ENCODE assay signal across 23 cellular contexts in genomic region chr22:29664731-29665130, GRCh38. TPM values are rescaled to one million over a fixed set of nuclear protein-coding genes. Genes with fewer than 3 reads are reported as not detected.
A peak's percentile ranks its signal among the peaks of the same experiment; 100 is the strongest.
DNase-seq lines count a peak whose midpoint lies in the region; ATAC-seq and TF ChIP-seq lines count a peak whose summit lies in the region.
"Had no signal": no experiment of that assay in that cellular context is flagged by ENCODE, and none has a peak within 500 bp of the region (broad histone marks: within the 10 kb centered on the region; RNA-seq: fewer than 3 reads in every experiment).

No MANE protein-coding gene starts in this region.

- no peaks in the 10 kb centered on the region for H3F3A ChIP-seq in smooth muscle cell (ENCODE audit: low read depth)

- H4K20me1 ChIP-seq in smooth muscle cell (ENCODE audit: low read depth) (peaks cover 6% of the 10 kb centered on the region), Karpas-422 (ENCODE audit: insufficient read depth, low read depth, low read length) (no peaks in the 10 kb centered on the region)

- H3K27ac Mint-ChIP-seq in activated T-helper 17 cell treated with anti-CD3 and anti-CD28 coated beads, Interleukin-2, amount 50 U/mL, for 72 hours = peak overlapping the region; percentile 10

- H3K27me3 ChIP-seq in smooth muscle cell (ENCODE audit: low read depth) (no peaks in the 10 kb centered on the region), Karpas-422 (ENCODE audit: low read length) (no peaks in the 10 kb centered on the region)
- H3K27me3 ChIP-seq: Peyer's patch had no signal

- TF ChIP-seq CTCF in choroid plexus epithelial cell (conservative IDR thresholded peaks at IDR 0.05; ENCODE audit: low read depth, low read length) (no peak), smooth muscle cell (IDR thresholded peaks at IDR 0.05; ENCODE audit: borderline replicate concordance, insufficient read depth, poor library complexity, severe bottlenecking) (no peak)

- no peak overlapping the region for H2AFZ ChIP-seq in smooth muscle cell (ENCODE audit: low read depth)
- no peak overlapping the region for H2AFZ ChIP-seq in Karpas-422 (ENCODE audit: low read length)
- H2AFZ ChIP-seq: GM23248 had no signal

- H3K79me2 ChIP-seq in smooth muscle cell (ENCODE audit: low read depth) (no peaks in the 10 kb centered on the region), Karpas-422 (ENCODE audit: low read length) (no peaks in the 10 kb centered on the region; the same call in 1 of the 2 replicates)

- H3K4me1 ChIP-seq in smooth muscle cell (ENCODE audit: low read depth) (peaks cover 3% of the 10 kb centered on the region), Karpas-422 (ENCODE audit: low read length) (no peaks in the 10 kb centered on the region)
- H3K4me1 ChIP-seq: HAP-1, Peyer's patch had no signal

- no peak overlapping the region for H3K4me3 ChIP-seq in choroid plexus epithelial cell (ENCODE audit: low read depth, low read length)
- no peak overlapping the region for H3K4me3 ChIP-seq in smooth muscle cell
- H3K4me3 ChIP-seq in Karpas-422 (ENCODE audit: low read length) = no peak overlapping the region
- H3K4me3 ChIP-seq: GM23248, HAP-1, Peyer's patch had no signal

- H3K4me3 Mint-ChIP-seq in activated T-helper 17 cell treated with anti-CD3 and anti-CD28 coated beads, Interleukin-2, amount 50 U/mL, for 72 hours = no peak overlapping the region
- H3K4me3 Mint-ChIP-seq: IgD-negative memory B cell had no signal

- no peaks in the 10 kb centered on the region for H3K9me3 ChIP-seq in smooth muscle cell (replicated peaks; ENCODE audit: low read depth)
- H3K9me3 ChIP-seq in Karpas-422 (ENCODE audit: low read length) = no peaks in the 10 kb centered on the region
- H3K9me3 ChIP-seq: HAP-1, Peyer's patch had no signal

- DNase-seq in choroid plexus epithelial cell (ENCODE audit: low read depth) = peak; percentile 16
- DNase-seq in kidney glomerular epithelial cell (lab: John Stamatoyannopoulos, UW) = peak; percentile 69
- DNase-seq in smooth muscle cell (lab: John Stamatoyannopoulos, UW; ENCODE audit: unreplicated experiment) = no peak
- DNase-seq in NCI-H774 (lab: John Stamatoyannopoulos, UW) = no peak
- DNase-seq in GDM1 (lab: John Stamatoyannopoulos, UW) = no peak
- no peak for DNase-seq in Karpas-422
- DNase-seq: AML-193, DMS79 treated with DMSO at 0.1 percent for 48 hours, Kasumi-1, MM.1S, NCI-H1092 treated with DMSO at 0.1 percent for 48 hours, NCI-H146, NCI-H2029 treated with DMSO at 0.1 percent for 48 hours, NCI-H2171 treated with DMSO at 0.1 percent for 48 hours, NCI-H446, NCI-H526 treated with DMSO at 0.1 percent for 48 hours had no signal

- 65% methylated on average over 5 of the region's 5 CpGs for WGBS in smooth muscle cell (ENCODE audit: low lambda C conversion rate)

- H3K9ac ChIP-seq in smooth muscle cell (ENCODE audit: low read depth) = no peak overlapping the region
- H3K9ac ChIP-seq in Karpas-422 (ENCODE audit: low read length) = no peak overlapping the region
- H3K9ac ChIP-seq: GM23248 had no signal

- no peaks in the 10 kb centered on the region for H3K9me3 Mint-ChIP-seq in activated T-helper 17 cell treated with anti-CD3 and anti-CD28 coated beads, Interleukin-2, amount 50 U/mL, for 72 hours
- H3K9me3 Mint-ChIP-seq: IgD-negative memory B cell had no signal

- no peak for ATAC-seq in activated T-helper 17 cell treated with anti-CD3 and anti-CD28 coated beads, Interleukin-2, amount 50 U/mL, for 72 hours (replicated peaks)
- ATAC-seq: Right ventricle myocardium inferior had no signal

- H3K4me2 ChIP-seq in smooth muscle cell (no peak overlapping the region), Karpas-422 (ENCODE audit: low read depth, low read length, poor library complexity, severe bottlenecking) (no peak overlapping the region)

- H3K36me3 Mint-ChIP-seq in activated T-helper 17 cell treated with anti-CD3 and anti-CD28 coated beads, Interleukin-2, amount 50 U/mL, for 72 hours (ENCODE audit: low read depth) = peaks cover 79% of the 10 kb centered on the region

- no peaks in the 10 kb centered on the region for H3K4me1 Mint-ChIP-seq in activated T-helper 17 cell treated with anti-CD3 and anti-CD28 coated beads, Interleukin-2, amount 50 U/mL, for 72 hours
- H3K4me1 Mint-ChIP-seq: IgD-negative memory B cell had no signal

- H3K27me3 Mint-ChIP-seq in activated T-helper 17 cell treated with anti-CD3 and anti-CD28 coated beads, Interleukin-2, amount 50 U/mL, for 72 hours = no peaks in the 10 kb centered on the region
- H3K27me3 Mint-ChIP-seq: IgD-negative memory B cell had no signal

- H3K36me3 ChIP-seq in smooth muscle cell (ENCODE audit: low read depth) (no peaks in the 10 kb centered on the region), Karpas-422 (ENCODE audit: insufficient read depth, low read length) (no peaks in the 10 kb centered on the region)

- H3K9me2 ChIP-seq in Karpas-422 (replicated peaks; ENCODE audit: insufficient read depth, low read length) = no peaks in the 10 kb centered on the region

- H3K27ac ChIP-seq in smooth muscle cell (ENCODE audit: low read depth) (peak overlapping the region; percentile 57), Karpas-422 (ENCODE audit: low read length) (no peak overlapping the region)
- H3K27ac ChIP-seq: C4-2B, GM23248, Peyer's patch had no signal

RNA-seq across cellular contexts. Expression of gene CABP7, which starts 55.1 kb away (rescaled TPM):
- under 1 TPM in 1 of 2 donors, not detected in 1; 0.09 TPM for total RNA-seq in activated T-helper 17 cell treated with anti-CD3 and anti-CD28 coated beads, Interleukin-2, amount 50 U/mL, for 72 hours
- not detected in 2 replicates for total RNA-seq in smooth muscle cell
- 0.12 TPM in 1 of 2 replicates, not detected in the other for polyA plus RNA-seq in smooth muscle cell
- total RNA-seq in Karpas-422 (2014; rRNA removed; shearing (Covaris generic); ENCODE audit: low replicate concordance) = not detected in 2 replicates
- total RNA-seq: GM23248, Right ventricle myocardium inferior had no signal

Comparison
In these comparisons a context has a peak if more than half of its experiments do, and no peak if none do; other contexts are left out.
1. DNase-seq: peak in choroid plexus epithelial cell (single experiment) and kidney glomerular epithelial cell (single experiment); none in smooth muscle cell (single experiment), NCI-H774 (single experiment), GDM1 (single experiment) and Karpas-422 (single experiment).